In genomic region chr11:74871037-74871436, GRCh38 we compare ENCODE assay signal across 13 cellular contexts.
DNase-seq lines count a peak whose midpoint lies in the region; ATAC-seq and TF ChIP-seq lines count a peak whose summit lies in the region.
"Had no signal": no experiment of that assay in that cellular context is flagged by ENCODE, and none has a peak within 500 bp of the region (broad histone marks: within the 10 kb centered on the region; RNA-seq: fewer than 3 reads in every experiment).

No MANE protein-coding gene starts in this region.

- H3K4me3 ChIP-seq in BLaER1 treated with 17β-estradiol and CSF1 and Interleukin-3, amounts not matched to agents 10 nM and 100 nM, result peak overlapping the region in 6 of 10 experiments; percentile 3 to 47 (median 22); a peak in 7 of 20 replicates
- no peak overlapping the region for H3K4me3 ChIP-seq in HEK293 (ENCODE audit: low read depth, low read length)
- peak overlapping the region; percentile 12 for H3K4me3 ChIP-seq in adipocyte (ENCODE audit: low read length)

- H3K27ac ChIP-seq in BLaER1 treated with 17β-estradiol and CSF1 and Interleukin-3, amounts not matched to agents 10 nM and 100 nM, result no peak overlapping the region
- no peak overlapping the region for H3K27ac ChIP-seq in HEK293 (ENCODE audit: extremely low read depth, low read depth, low read length)

- H3K9me3 ChIP-seq in BLaER1 treated with 17β-estradiol and CSF1 and Interleukin-3, amounts not matched to agents 10 nM and 100 nM (replicated peaks in 1 of 11), result peaks cover 90 to 100% (median 100%) of the 10 kb centered on the region in 11 experiments
- H3K9me3 ChIP-seq in HEK293 (ENCODE audit: control insufficient read depth, insufficient read depth, low read depth, low read length) (no peaks in the 10 kb centered on the region), adipocyte (ENCODE audit: control insufficient read depth, low read length) (peaks cover 76% of the 10 kb centered on the region)

- POLR2A ChIA-PET in HEK293 (lab: Yijun Ruan, JAX), result no interaction called here

- H3K4me1 ChIP-seq in BLaER1 treated with 17β-estradiol and CSF1 and Interleukin-3, amounts not matched to agents 10 nM and 100 nM, result no peaks in the 10 kb centered on the region
- H3K4me1 ChIP-seq in HEK293 (ENCODE audit: control insufficient read depth, insufficient read depth, low read length), result no peaks in the 10 kb centered on the region
- H3K4me1 ChIP-seq in adipocyte (ENCODE audit: control insufficient read depth, insufficient read depth, low read length), result no peaks in the 10 kb centered on the region

- no peak overlapping the region for H3K4me3 Mint-ChIP-seq in natural killer cell
- H3K4me3 Mint-ChIP-seq: CD4-positive, alpha-beta memory T cell had no signal

- no peak for ATAC-seq in natural killer cell

- CTCF ChIA-PET in HEK293 (lab: Yijun Ruan, JAX), result interaction anchor here (1.3 kb wide), 1 partner anchor 168 kb away, joined by 6 read pairs; no protein-coding TSS in a partner anchor

- H3K27me3 ChIP-seq in BLaER1 treated with 17β-estradiol and CSF1 and Interleukin-3, amounts not matched to agents 10 nM and 100 nM, result no peaks in the 10 kb centered on the region
- no peaks in the 10 kb centered on the region for H3K27me3 ChIP-seq in adipocyte (replicated peaks; ENCODE audit: control insufficient read depth, insufficient read depth, low read length)

- intact Hi-C loops in natural killer cell (cut with micrococcal nuclease), result loop anchor here (5.0 kb wide), 1 partner anchor 39 kb away; no protein-coding TSS in a partner anchor

- H3K27me3 Mint-ChIP-seq in natural killer cell (ENCODE audit: low read depth in 2 of 2), result no peaks in the 10 kb centered on the region
- H3K27me3 Mint-ChIP-seq: CD4-positive, alpha-beta memory T cell had no signal

- TF ChIP-seq CTCF in HEK293 (tag by site-specific recombination; IDR thresholded peaks at IDR 0.05), result no peak
- no peak for TF ChIP-seq CTCF in natural killer cell (IDR thresholded peaks at IDR 0.05)

- H3K9ac ChIP-seq in BLaER1 treated with 17β-estradiol and CSF1 and Interleukin-3, amounts not matched to agents 10 nM and 100 nM, result no peak overlapping the region
- no peak overlapping the region for H3K9ac ChIP-seq in adipocyte (ENCODE audit: low read length)

- no peak overlapping the region for H3K4me2 ChIP-seq in BLaER1 treated with 17β-estradiol and CSF1 and Interleukin-3, amounts not matched to agents 10 nM and 100 nM

- no peak overlapping the region for H3K27ac Mint-ChIP-seq in natural killer cell

- peaks cover 93 to 100% (median 98%) of the 10 kb centered on the region in 11 experiments for H3K36me3 ChIP-seq in BLaER1 treated with 17β-estradiol and CSF1 and Interleukin-3, amounts not matched to agents 10 nM and 100 nM
- H3K36me3 ChIP-seq in HEK293 (ENCODE audit: control insufficient read depth in 2 of 2, insufficient read depth in 1 of 2, low read length in 2 of 2) (peaks cover 0 to 35% of the 10 kb centered on the region in 2 experiments; a peak in 1 of 3 replicates), adipocyte (ENCODE audit: control insufficient read depth, insufficient read depth, low read length, severe bottlenecking) (peaks cover 73% of the 10 kb centered on the region)

- H3K4me1 Mint-ChIP-seq in natural killer cell, result no peaks in the 10 kb centered on the region
- H3K4me1 Mint-ChIP-seq: CD4-positive, alpha-beta memory T cell had no signal

- H3K9me3 Mint-ChIP-seq in natural killer cell, result peaks cover 10 to 30% of the 10 kb centered on the region in 2 donors

- H4K20me1 ChIP-seq in BLaER1 treated with 17β-estradiol and CSF1 and Interleukin-3, amounts not matched to agents 10 nM and 100 nM, result no peaks in the 10 kb centered on the region

- peaks cover 68% of the 10 kb centered on the region for H3K36me3 Mint-ChIP-seq in natural killer cell

- DNase-seq in adipocyte (ENCODE audit: low read depth) (no peak), fibroblast of peridontal ligament (ENCODE audit: extremely low read depth) (peak; percentile 10), NOMO-1 treated with dmso at 0.1 percent for 144 hours (lab: John Stamatoyannopoulos, UW; ENCODE audit: unreplicated experiment) (no peak), D341Med (ENCODE audit: low spot score) (no peak), natural killer cell (no peak), NOMO-1 (lab: John Stamatoyannopoulos, UW; ENCODE audit: unreplicated experiment in 2 of 2) (no peak)
- DNase-seq: CD4-positive, alpha-beta memory T cell; NCI-H1048; NCI-H146; NCI-H2107; NCI-H748 treated with DMSO at 0.1 percent for 48 hours had no signal

TF ChIP-seq in HEK293, 187 proteins besides CTCF, POLR2A, EP300 and RAD21:
- TF ChIP-seq ZNF626 (tag by site-specific recombination; IDR thresholded peaks at IDR 0.05) (peak; percentile 68; the same call in 1 of the 2 replicates), ZNF280D (tag by site-specific recombination; IDR thresholded peaks at IDR 0.05) (peak; percentile 95), SP2 (tag by site-specific recombination; IDR thresholded peaks at IDR 0.05) (no peak), BCL11A (tag by site-specific recombination; IDR thresholded peaks at IDR 0.05; ENCODE audit: low read depth) (no peak), ZNF658 (tag by site-specific recombination; IDR thresholded peaks at IDR 0.05) (no peak), ZNF311 (tag by site-specific recombination; IDR thresholded peaks at IDR 0.05; ENCODE audit: borderline replicate concordance) (no peak), SETDB1 (IDR thresholded peaks at IDR 0.05; ENCODE audit: insufficient read length, low read length) (peak; percentile 93)
